ENCODE assay signal across 1 cellular context in the genomic region with DNA sequence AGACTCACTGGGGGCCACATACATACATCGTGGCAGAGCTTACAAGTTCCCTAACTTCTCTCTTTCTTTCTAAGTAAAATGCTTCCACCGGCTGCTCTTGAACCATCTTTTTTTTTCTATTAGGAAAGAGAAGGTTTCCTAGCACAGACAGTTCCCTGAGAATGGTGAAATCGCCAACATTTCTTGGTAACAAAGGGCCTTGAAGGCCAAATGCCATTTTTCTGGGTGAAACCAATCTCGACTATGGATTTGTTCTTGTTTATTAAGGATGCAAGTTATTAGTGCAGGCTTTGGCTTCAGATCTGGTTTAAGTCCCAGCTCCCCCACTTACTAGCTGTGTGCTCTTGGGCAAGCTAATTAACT.
TF ChIP-seq lines count a peak whose summit lies in the region.

No MANE protein-coding gene starts in this region.

TF ChIP-seq in GM12878, 131 proteins besides CTCF, POLR2A, EP300 and RAD21 (continued from another document):
- no peak for TF ChIP-seq BCLAF1 (IDR thresholded peaks at IDR 0.05)
- TF ChIP-seq SUZ12 (IDR thresholded peaks at IDR 0.05; ENCODE audit: unreplicated experiment) = no peak
- TF ChIP-seq, protein P1, sequence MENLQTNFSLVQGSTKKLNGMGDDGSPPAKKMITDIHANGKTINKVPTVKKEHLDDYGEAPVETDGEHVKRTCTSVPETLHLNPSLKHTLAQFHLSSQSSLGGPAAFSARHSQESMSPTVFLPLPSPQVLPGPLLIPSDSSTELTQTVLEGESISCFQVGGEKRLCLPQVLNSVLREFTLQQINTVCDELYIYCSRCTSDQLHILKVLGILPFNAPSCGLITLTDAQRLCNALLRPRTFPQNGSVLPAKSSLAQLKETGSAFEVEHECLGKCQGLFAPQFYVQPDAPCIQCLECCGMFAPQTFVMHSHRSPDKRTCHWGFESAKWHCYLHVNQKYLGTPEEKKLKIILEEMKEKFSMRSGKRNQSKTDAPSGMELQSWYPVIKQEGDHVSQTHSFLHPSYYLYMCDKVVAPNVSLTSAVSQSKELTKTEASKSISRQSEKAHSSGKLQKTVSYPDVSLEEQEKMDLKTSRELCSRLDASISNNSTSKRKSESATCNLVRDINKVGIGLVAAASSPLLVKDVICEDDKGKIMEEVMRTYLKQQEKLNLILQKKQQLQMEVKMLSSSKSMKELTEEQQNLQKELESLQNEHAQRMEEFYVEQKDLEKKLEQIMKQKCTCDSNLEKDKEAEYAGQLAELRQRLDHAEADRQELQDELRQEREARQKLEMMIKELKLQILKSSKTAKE (IDR thresholded peaks at IDR 0.05; ENCODE audit: low read depth, poor library complexity, severe bottlenecking) = peak; percentile 13
- TF ChIP-seq SREBF1 (IDR thresholded peaks at IDR 0.05; ENCODE audit: low read length) = no peak
- no peak for TF ChIP-seq NFXL1 (IDR thresholded peaks at IDR 0.05; ENCODE audit: borderline replicate concordance)
- TF ChIP-seq IKZF2 (IDR thresholded peaks at IDR 0.05) = peak in 1 of 2 experiments; percentile 13; a peak in 1 of 4 replicates
- no peak for TF ChIP-seq FOXK2 (IDR thresholded peaks at IDR 0.05)
- TF ChIP-seq MYB (IDR thresholded peaks at IDR 0.05; ENCODE audit: borderline replicate concordance, low read depth, low read length) = no peak
- TF ChIP-seq SPI1 (IDR thresholded peaks at IDR 0.05; ENCODE audit: borderline replicate concordance, insufficient read depth, low read depth, low read length) = no peak
- TF ChIP-seq FOXM1 (IDR thresholded peaks at IDR 0.05; ENCODE audit: low read depth, low read length) = no peak
